In genomic region chr13:80979035-80979641, GRCh38 we compare ENCODE assay signal across 9 cellular contexts.
A peak's percentile ranks its signal among the peaks of the same experiment; 100 is the strongest.
DNase-seq lines count a peak whose midpoint lies in the region; ATAC-seq and FAIRE-seq lines count a peak whose summit lies in the region.
"Had no signal": no experiment of that assay in that cellular context is flagged by ENCODE, and none has a peak within 500 bp of the region (broad histone marks: within the 10 kb centered on the region; RNA-seq: fewer than 3 reads in every experiment).

No MANE protein-coding gene starts in this region.

- no peak for FAIRE-seq in small intestine (lab: Jason Lieb, UNC)

- no peaks in the 10 kb centered on the region for H3K27me3 ChIP-seq in small intestine (ENCODE audit: control insufficient read depth in 2 of 2, insufficient read depth in 2 of 2, low read length in 2 of 2)

- H3K4me3 ChIP-seq in small intestine (ENCODE audit: low read depth in 1 of 2, low read length in 2 of 2), result no peak overlapping the region

- H3K4me1 ChIP-seq in small intestine (ENCODE audit: control insufficient read depth in 2 of 2, insufficient read depth in 1 of 2, low read depth in 1 of 2, low read length in 1 of 2), result no peaks in the 10 kb centered on the region

- ATAC-seq in GM19372 (IDR thresholded peaks at IDR 0.05; ENCODE audit: low read depth, unreplicated experiment) (peak; percentile 94), HG03196 (IDR thresholded peaks at IDR 0.05; ENCODE audit: unreplicated experiment) (peak; percentile 79)

- no peaks in the 10 kb centered on the region for H3K36me3 ChIP-seq in small intestine (ENCODE audit: control insufficient read depth in 2 of 2, insufficient read depth in 2 of 2, low read length in 2 of 2)

- no peak overlapping the region for H3K27ac ChIP-seq in small intestine (ENCODE audit: low read depth in 1 of 2, low read length in 1 of 2)

- H3K9me3 ChIP-seq in small intestine (ENCODE audit: control insufficient read depth, low read depth), result no peaks in the 10 kb centered on the region

- 39 to 48% (median 41%) methylated on average over 9 of the region's 9 CpGs for WGBS in small intestine, 3 donors

- DNase-seq in Daoy (ENCODE audit: low read depth) (peak; percentile 20), NCI-H510A (lab: John Stamatoyannopoulos, UW) (peak; percentile 1), amniotic stem cell (lab: John Stamatoyannopoulos, UW) (peak; percentile 36), hepatic stellate cell (ENCODE audit: low spot score) (peak; percentile 17), small intestine (peak; percentile 56)
- DNase-seq in activated CD8-positive, alpha-beta memory T cell treated with anti-CD3 and anti-CD28 coated beads for 24 hours, result no peak
- DNase-seq: activated naive CD8-positive, alpha-beta T cell treated with anti-CD3 and anti-CD28 coated beads, Interleukin-2, amount 10 ng/mL, durations not matched to agents 7 days and 5 days had no signal
